1 cellular context compared by ENCODE assay signal in the genomic region with DNA sequence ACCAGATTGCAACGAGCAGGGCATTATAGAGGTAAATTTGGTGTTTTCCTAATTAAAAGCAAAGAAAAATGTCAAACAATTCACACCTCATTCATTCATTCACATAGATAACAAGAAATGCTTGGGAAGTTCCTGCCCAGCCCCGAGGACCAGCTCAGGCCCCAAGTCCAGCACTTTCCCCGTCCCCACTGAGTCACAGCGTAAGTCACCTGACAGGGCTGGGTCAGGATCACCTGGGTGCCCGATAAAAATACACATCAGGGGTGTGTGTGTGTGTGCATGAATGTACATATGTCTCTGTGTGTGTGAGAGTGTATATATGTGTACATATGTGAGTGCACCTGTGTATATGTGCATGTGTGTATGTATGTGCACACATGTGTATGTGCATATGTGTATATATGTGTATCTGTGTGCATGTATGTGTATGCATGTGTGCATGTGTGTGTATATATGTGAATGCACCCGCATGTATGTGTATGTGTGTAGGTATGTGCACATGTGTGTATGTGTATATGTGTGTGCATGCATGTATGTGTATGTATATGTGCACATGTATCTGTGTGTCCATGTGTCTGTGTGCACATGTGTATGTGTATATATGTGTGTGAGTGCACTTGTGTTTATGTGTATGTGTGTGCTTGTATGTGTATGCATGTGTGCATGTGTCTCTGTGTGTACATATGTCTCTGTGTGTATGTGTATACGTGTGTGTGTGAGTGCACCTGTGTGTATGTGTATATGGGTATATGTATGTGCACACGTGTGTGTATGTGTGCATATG.
TF ChIP-seq lines count a peak whose summit lies in the region.

No MANE protein-coding gene starts in this region.

TF ChIP-seq in GM12878, 131 proteins besides CTCF, POLR2A, EP300 and RAD21:
- TF ChIP-seq TCF12 (IDR thresholded peaks at IDR 0.05; ENCODE audit: low read depth, low read length) (no peak), ASH2L (IDR thresholded peaks at IDR 0.05; ENCODE audit: borderline replicate concordance, low read depth) (no peak), CHD4 (IDR thresholded peaks at IDR 0.05) (no peak), HDAC6 (IDR thresholded peaks at IDR 0.05; ENCODE audit: unreplicated experiment) (no peak)
- TF ChIP-seq, protein P1, sequence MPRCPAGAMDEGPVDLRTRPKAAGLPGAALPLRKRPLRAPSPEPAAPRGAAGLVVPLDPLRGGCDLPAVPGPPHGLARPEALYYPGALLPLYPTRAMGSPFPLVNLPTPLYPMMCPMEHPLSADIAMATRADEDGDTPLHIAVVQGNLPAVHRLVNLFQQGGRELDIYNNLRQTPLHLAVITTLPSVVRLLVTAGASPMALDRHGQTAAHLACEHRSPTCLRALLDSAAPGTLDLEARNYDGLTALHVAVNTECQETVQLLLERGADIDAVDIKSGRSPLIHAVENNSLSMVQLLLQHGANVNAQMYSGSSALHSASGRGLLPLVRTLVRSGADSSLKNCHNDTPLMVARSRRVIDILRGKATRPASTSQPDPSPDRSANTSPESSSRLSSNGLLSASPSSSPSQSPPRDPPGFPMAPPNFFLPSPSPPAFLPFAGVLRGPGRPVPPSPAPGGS (IDR thresholded peaks at IDR 0.05; ENCODE audit: borderline replicate concordance, insufficient read depth, low read depth, low read length, poor library complexity, severe bottlenecking) = peak; percentile 44
- TF ChIP-seq, protein P2, sequence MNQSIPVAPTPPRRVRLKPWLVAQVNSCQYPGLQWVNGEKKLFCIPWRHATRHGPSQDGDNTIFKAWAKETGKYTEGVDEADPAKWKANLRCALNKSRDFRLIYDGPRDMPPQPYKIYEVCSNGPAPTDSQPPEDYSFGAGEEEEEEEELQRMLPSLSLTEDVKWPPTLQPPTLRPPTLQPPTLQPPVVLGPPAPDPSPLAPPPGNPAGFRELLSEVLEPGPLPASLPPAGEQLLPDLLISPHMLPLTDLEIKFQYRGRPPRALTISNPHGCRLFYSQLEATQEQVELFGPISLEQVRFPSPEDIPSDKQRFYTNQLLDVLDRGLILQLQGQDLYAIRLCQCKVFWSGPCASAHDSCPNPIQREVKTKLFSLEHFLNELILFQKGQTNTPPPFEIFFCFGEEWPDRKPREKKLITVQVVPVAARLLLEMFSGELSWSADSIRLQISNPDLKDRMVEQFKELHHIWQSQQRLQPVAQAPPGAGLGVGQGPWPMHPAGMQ (IDR thresholded peaks at IDR 0.05; ENCODE audit: borderline replicate concordance) = no peak
TF ChIP-seq in GM12878: peak in this region for 1.
